8 cellular contexts compared by ENCODE assay signal in genomic region chr7:101094791-101095375, GRCh38. TPM values are rescaled to one million over a fixed set of nuclear protein-coding genes. Genes with fewer than 3 reads are reported as not detected.
DNase-seq lines count a peak whose midpoint lies in the region; ATAC-seq and TF ChIP-seq lines count a peak whose summit lies in the region.

No MANE protein-coding gene starts in this region.

- peaks cover 0 to 12% (median 0%) of the 10 kb centered on the region in 3 experiments for H3K36me3 ChIP-seq in naive thymus-derived CD4-positive, alpha-beta T cell (ENCODE audit: control insufficient read depth in 2 of 3, insufficient read depth in 3 of 3, low read length in 3 of 3)

- H3K36me3 Mint-ChIP-seq in effector memory CD8-positive, alpha-beta T cell (ENCODE audit: insufficient read depth) = peaks cover 26% of the 10 kb centered on the region
- H3K36me3 Mint-ChIP-seq in naive thymus-derived CD4-positive, alpha-beta T cell = peaks cover 4 to 13% (median 10%) of the 10 kb centered on the region in 5 donors

- no peaks in the 10 kb centered on the region for H3K27me3 ChIP-seq in naive thymus-derived CD4-positive, alpha-beta T cell (ENCODE audit: control insufficient read depth in 2 of 2, insufficient read depth in 2 of 2, low read length in 2 of 2)

- no peaks in the 10 kb centered on the region for H3K9me3 Mint-ChIP-seq in effector memory CD8-positive, alpha-beta T cell
- no peaks in the 10 kb centered on the region for H3K9me3 Mint-ChIP-seq in naive thymus-derived CD4-positive, alpha-beta T cell

- H3K4me3 Mint-ChIP-seq in effector memory CD8-positive, alpha-beta T cell = no peak overlapping the region
- no peak overlapping the region for H3K4me3 Mint-ChIP-seq in naive thymus-derived CD4-positive, alpha-beta T cell

- peak overlapping the region; percentile 43 for H3K27ac ChIP-seq in RWPE1
- no peak overlapping the region for H3K27ac ChIP-seq in naive thymus-derived CD4-positive, alpha-beta T cell (ENCODE audit: low read depth, low read length)

- H3K27me3 Mint-ChIP-seq in effector memory CD8-positive, alpha-beta T cell = peaks cover 0 to under 1% of the 10 kb centered on the region in 2 donors
- H3K27me3 Mint-ChIP-seq in naive thymus-derived CD4-positive, alpha-beta T cell = peaks cover 0 to 4% (median 0%) of the 10 kb centered on the region in 5 donors

- H3K4me1 Mint-ChIP-seq in effector memory CD8-positive, alpha-beta T cell (ENCODE audit: low read depth in 2 of 2) = peaks cover 16 to 25% of the 10 kb centered on the region in 2 donors
- H3K4me1 Mint-ChIP-seq in naive thymus-derived CD4-positive, alpha-beta T cell = peaks cover 13 to 35% (median 24%) of the 10 kb centered on the region in 7 donors

- no peak for ATAC-seq in effector memory CD8-positive, alpha-beta T cell (replicated peaks)
- ATAC-seq in naive thymus-derived CD4-positive, alpha-beta T cell = peak; percentile 55
- ATAC-seq in HG03520 (IDR thresholded peaks at IDR 0.05; ENCODE audit: unreplicated experiment) = no peak
- no peak for ATAC-seq in GM21723 (IDR thresholded peaks at IDR 0.05; ENCODE audit: unreplicated experiment)

- H3K4me1 ChIP-seq in naive thymus-derived CD4-positive, alpha-beta T cell (ENCODE audit: control insufficient read depth in 2 of 2, insufficient read depth in 2 of 2, low read length in 2 of 2) = no peaks in the 10 kb centered on the region

- CTCF ChIA-PET in RWPE1 (lab: Yijun Ruan, JAX) = interaction anchor here (0.6 to 1.4 kb wide), 12 partner anchors 10 to 316 kb away, joined by 3 to 6 read pairs (median 4); partner anchors contain the start of gene TRIM56
- CTCF ChIA-PET in naive thymus-derived CD4-positive, alpha-beta T cell (lab: Charles Lee) = interaction anchor here (0.7 to 1.5 kb wide), 2 partner anchors 9 to 210 kb away, joined by 4 to 5 read pairs; partner anchors contain the start of gene TRIM56

- intact Hi-C loops in naive thymus-derived CD4-positive, alpha-beta T cell (cut with micrococcal nuclease) = loop anchor here in 1 of 2 donors (5.0 kb wide), 1 partner anchor 42 kb away; no protein-coding TSS in a partner anchor

- DNase-seq in A172 (ENCODE audit: low spot score) (peak; percentile 80), GM12865 (ENCODE audit: low read depth) (peak; percentile 47), RWPE1 (ENCODE audit: low spot score) (no peak), NCI-H2227 treated with DMSO at 0.1 percent for 48 hours (lab: John Stamatoyannopoulos, UW) (no peak)
- no peak for DNase-seq in effector memory CD8-positive, alpha-beta T cell
- DNase-seq in naive thymus-derived CD4-positive, alpha-beta T cell = peak in 1 of 9 donors; percentile 36

- peak overlapping the region; percentile 53 to 71 for H3K27ac Mint-ChIP-seq in effector memory CD8-positive, alpha-beta T cell
- no peak overlapping the region for H3K27ac Mint-ChIP-seq in naive thymus-derived CD4-positive, alpha-beta T cell

- POLR2A ChIA-PET in RWPE1 (lab: Yijun Ruan, JAX; ENCODE audit: low non-redundant PET) = interaction anchor here (0.6 to 0.9 kb wide), 3 partner anchors 10 to 633 kb away, joined by 3 to 6 read pairs (median 5); no protein-coding TSS in a partner anchor
- POLR2A ChIA-PET in naive thymus-derived CD4-positive, alpha-beta T cell (lab: Charles Lee) = interaction anchor here (0.7 kb wide), 1 partner anchor 10 kb away, joined by 4 read pairs; the partner anchor contains the start of gene TRIM56

- no peaks in the 10 kb centered on the region for H3K9me3 ChIP-seq in naive thymus-derived CD4-positive, alpha-beta T cell (ENCODE audit: control insufficient read depth in 2 of 3, low read length in 3 of 3)

- TF ChIP-seq CTCF in GM12865 (IDR thresholded peaks at IDR 0.05; ENCODE audit: insufficient read depth, low read depth, low read length, missing control alignments) (peak; percentile 46), RWPE1 (conservative IDR thresholded peaks at IDR 0.05; ENCODE audit: low read depth) (peak; percentile 51)

- no peak overlapping the region for H3K4me3 ChIP-seq in GM12865 (ENCODE audit: low read depth, low read length)
- no peak overlapping the region for H3K4me3 ChIP-seq in naive thymus-derived CD4-positive, alpha-beta T cell (ENCODE audit: low read length)

RNA-seq across cellular contexts. Expression of gene TRIM56, which starts 9.6 kb away (rescaled TPM):
- 9.4 and 13.4 TPM in 2 replicates for total RNA-seq in A172 (2014; rRNA removed; shearing (Covaris generic))
- 10 to 100 TPM; 49.6 to 72.3 (median 68.0) TPM for total RNA-seq in naive thymus-derived CD4-positive, alpha-beta T cell
- 10 to 100 TPM in 1 of 2 donors, 1 to 10 TPM in 1; 5.3 to 17.0 TPM for polyA plus RNA-seq in naive thymus-derived CD4-positive, alpha-beta T cell

RNA-seq across cellular contexts. Expression of gene SERPINE1, which starts 32.0 kb away (rescaled TPM):
- total RNA-seq in A172 (2014; rRNA removed; shearing (Covaris generic)) = 463 and 480 TPM in 2 replicates
- total RNA-seq in naive thymus-derived CD4-positive, alpha-beta T cell = under 1 TPM in 3 of 5 experiments, not detected in 2; 0.08 to 0.56 (median 0.36) TPM
- not detected for polyA plus RNA-seq in naive thymus-derived CD4-positive, alpha-beta T cell

RNA-seq across cellular contexts. Expression of gene AP1S1, which starts 59.4 kb away (rescaled TPM):
- total RNA-seq in A172 (2014; rRNA removed; shearing (Covaris generic)) = 332 and 409 TPM in 2 replicates
- total RNA-seq in naive thymus-derived CD4-positive, alpha-beta T cell = 10 to 100 TPM in 1 of 5 experiments, 1 to 10 TPM in 4; 6.2 to 39.4 (median 8.3) TPM
- 1 to 10 TPM; 3.3 to 6.9 TPM for polyA plus RNA-seq in naive thymus-derived CD4-positive, alpha-beta T cell

Comparison
In these comparisons a context has a peak if more than half of its experiments do, and no peak if none do; other contexts are left out.
1. DNase-seq: peak in A172 (single experiment) and GM12865 (single experiment); none in RWPE1 (single experiment), effector memory CD8-positive, alpha-beta T cell (0 of 3) and NCI-H2227 treated with DMSO at 0.1 percent for 48 hours (single experiment).
2. H3K27ac Mint-ChIP-seq: peak in effector memory CD8-positive, alpha-beta T cell (2 of 2); none in naive thymus-derived CD4-positive, alpha-beta T cell (0 of 9).
3. RNA of gene SERPINE1, which starts 32.0 kb away (total RNA-seq): 463 to 480 TPM in A172; 0.08 to 0.56 TPM in naive thymus-derived CD4-positive, alpha-beta T cell; every median in the first group is over 100 times any median in the second.